Comparison of ENCODE assay signal across 18 cellular contexts in genomic region chr1:102640872-102641271, GRCh38.
A peak's percentile ranks its signal among the peaks of the same experiment; 100 is the strongest.
DNase-seq lines count a peak whose midpoint lies in the region; ATAC-seq, FAIRE-seq and TF ChIP-seq lines count a peak whose summit lies in the region.
"Had no signal": no experiment of that assay in that cellular context is flagged by ENCODE, and none has a peak within 500 bp of the region (broad histone marks: within the 10 kb centered on the region; RNA-seq: fewer than 3 reads in every experiment).

No MANE protein-coding gene starts in this region.

- no peak for TF ChIP-seq CTCF in astrocyte (IDR thresholded peaks at IDR 0.05; ENCODE audit: insufficient read depth, low read depth, low read length)

- DNase-seq in ELR (ENCODE audit: low read depth) (peak; percentile 26), NCI-H226 (peak; percentile 59), astrocyte (ENCODE audit: low read depth) (peak; percentile 12), mesenchymal stem cell (peak; percentile 16), HuH-7.5 (ENCODE audit: low spot score) (no peak)
- no peak for DNase-seq in activated naive CD8-positive, alpha-beta T cell treated with anti-CD3 and anti-CD28 coated beads for 36 hours
- DNase-seq: ACHN; Caco-2; CD4-positive, alpha-beta T cell; H9 had no signal

- no peaks in the 10 kb centered on the region for H3K79me1 ChIP-seq in mesenchymal stem cell (replicated peaks; ENCODE audit: low read length, poor library complexity, severe bottlenecking)

- WGBS in mesenchymal stem cell = 43% methylated on average over 1 of the region's 1 CpG

- no peak overlapping the region for H4K8ac ChIP-seq in mesenchymal stem cell (ENCODE audit: low read length)

- H2BK5ac ChIP-seq in mesenchymal stem cell (ENCODE audit: low read depth, low read length, poor library complexity, severe bottlenecking) = no peak overlapping the region

- H3K9ac ChIP-seq in astrocyte (ENCODE audit: low read length) = no peak overlapping the region
- H3K9ac ChIP-seq in mesenchymal stem cell (ENCODE audit: low read length) = no peak overlapping the region
- H3K9ac ChIP-seq: KMS-11 had no signal

- H3K27me3 ChIP-seq in astrocyte (ENCODE audit: insufficient read depth, low read length) (no peaks in the 10 kb centered on the region), mesenchymal stem cell (ENCODE audit: control insufficient read depth in 1 of 2, insufficient read depth in 1 of 2, low read length in 2 of 2) (no peaks in the 10 kb centered on the region)

- no peak overlapping the region for H3K4me3 Mint-ChIP-seq in astrocyte (ENCODE audit: unreplicated experiment)
- H3K4me3 Mint-ChIP-seq in activated naive CD8-positive, alpha-beta T cell treated with anti-CD3 and anti-CD28 coated beads for 36 hours = no peak overlapping the region
- H3K4me3 Mint-ChIP-seq: CD4-positive, alpha-beta T cell; H9 had no signal

- H4K91ac ChIP-seq in mesenchymal stem cell (ENCODE audit: low read length) = no peak overlapping the region

- H3K9me3 Mint-ChIP-seq in astrocyte (ENCODE audit: unreplicated experiment) = no peaks in the 10 kb centered on the region
- H3K9me3 Mint-ChIP-seq in activated naive CD8-positive, alpha-beta T cell treated with anti-CD3 and anti-CD28 coated beads for 36 hours = peaks cover 1% of the 10 kb centered on the region

- no peak for FAIRE-seq in astrocyte (lab: Jason Lieb, UNC)
- FAIRE-seq: A204.1, D721Med, GM12878, GM19239, H1 had no signal

- no peak overlapping the region for H2AK5ac ChIP-seq in mesenchymal stem cell (ENCODE audit: low read length, severe bottlenecking)

- no peaks in the 10 kb centered on the region for H3K9me3 ChIP-seq in astrocyte (ENCODE audit: insufficient read depth, low read depth, low read length)
- no peaks in the 10 kb centered on the region for H3K9me3 ChIP-seq in mesenchymal stem cell (ENCODE audit: control insufficient read depth, low read length)
- H3K9me3 ChIP-seq: Caco-2 had no signal

- H3K4me1 ChIP-seq in astrocyte (ENCODE audit: insufficient read depth, low read length) = no peaks in the 10 kb centered on the region
- no peaks in the 10 kb centered on the region for H3K4me1 ChIP-seq in mesenchymal stem cell (ENCODE audit: control insufficient read depth, insufficient read depth, low read depth, low read length)
- H3K4me1 ChIP-seq: Caco-2 had no signal

- no peak overlapping the region for H2BK120ac ChIP-seq in mesenchymal stem cell (ENCODE audit: low read depth, low read length)

- H3K23ac ChIP-seq in mesenchymal stem cell (ENCODE audit: low read length in 2 of 2) = no peak overlapping the region

- H2BK12ac ChIP-seq in mesenchymal stem cell (ENCODE audit: low read length in 2 of 2) = no peak overlapping the region

- no peak overlapping the region for H3K18ac ChIP-seq in mesenchymal stem cell (ENCODE audit: low read depth in 1 of 2, low read length in 2 of 2)

- no peaks in the 10 kb centered on the region for H4K20me1 ChIP-seq in astrocyte (ENCODE audit: insufficient read depth, low read length)

- ATAC-seq in HG03095 (IDR thresholded peaks at IDR 0.05; ENCODE audit: unreplicated experiment) = no peak
- ATAC-seq: GM12878 had no signal

- no peaks in the 10 kb centered on the region for H3K4me1 Mint-ChIP-seq in astrocyte (ENCODE audit: low read depth, unreplicated experiment)
- no peaks in the 10 kb centered on the region for H3K4me1 Mint-ChIP-seq in activated naive CD8-positive, alpha-beta T cell treated with anti-CD3 and anti-CD28 coated beads for 36 hours
- H3K4me1 Mint-ChIP-seq: H9 had no signal

- no peak overlapping the region for H2AFZ ChIP-seq in astrocyte (ENCODE audit: low read depth, low read length)
- no peak overlapping the region for H2AFZ ChIP-seq in mesenchymal stem cell (ENCODE audit: low read depth, low read length)

- H3K4me3 ChIP-seq in astrocyte (ENCODE audit: insufficient read depth, low read depth, low read length) = no peak overlapping the region
- no peak overlapping the region for H3K4me3 ChIP-seq in mesenchymal stem cell (ENCODE audit: insufficient read depth in 1 of 2, low read depth in 1 of 2, low read length in 2 of 2)
- H3K4me3 ChIP-seq: GM12878 had no signal

- no peak overlapping the region for H3K14ac ChIP-seq in mesenchymal stem cell (ENCODE audit: low read length in 2 of 2)

- H3K36me3 ChIP-seq in astrocyte (ENCODE audit: insufficient read depth, low read length) (no peaks in the 10 kb centered on the region), mesenchymal stem cell (ENCODE audit: control insufficient read depth in 1 of 2, insufficient read depth in 2 of 2, low read depth in 1 of 2, low read length in 2 of 2) (no peaks in the 10 kb centered on the region)

- no peak overlapping the region for H3K27ac Mint-ChIP-seq in astrocyte (ENCODE audit: unreplicated experiment)
- no peak overlapping the region for H3K27ac Mint-ChIP-seq in activated naive CD8-positive, alpha-beta T cell treated with anti-CD3 and anti-CD28 coated beads for 36 hours
- H3K27ac Mint-ChIP-seq: CD4-positive, alpha-beta T cell; H9 had no signal

- no peak overlapping the region for H2BK15ac ChIP-seq in mesenchymal stem cell (ENCODE audit: low read depth, poor library complexity, severe bottlenecking)

- no peak overlapping the region for H3K4me2 ChIP-seq in astrocyte (ENCODE audit: low read length)
- H3K4me2 ChIP-seq in mesenchymal stem cell (ENCODE audit: low read length, poor library complexity, severe bottlenecking) = no peak overlapping the region
- H3K4me2 ChIP-seq: KMS-11 had no signal

- no peaks in the 10 kb centered on the region for H3K27me3 Mint-ChIP-seq in astrocyte (ENCODE audit: low read depth, unreplicated experiment)
- H3K27me3 Mint-ChIP-seq in activated naive CD8-positive, alpha-beta T cell treated with anti-CD3 and anti-CD28 coated beads for 36 hours = no peaks in the 10 kb centered on the region
- H3K27me3 Mint-ChIP-seq: CD4-positive, alpha-beta T cell had no signal

- H3K27ac ChIP-seq in astrocyte (ENCODE audit: low read depth, low read length) (no peak overlapping the region), mesenchymal stem cell (ENCODE audit: low read length, poor library complexity, severe bottlenecking) (no peak overlapping the region)
- H3K27ac ChIP-seq: C4-2B, KMS-11 had no signal

- no peak overlapping the region for H3K4ac ChIP-seq in mesenchymal stem cell (ENCODE audit: low read depth in 1 of 2, low read length in 2 of 2)

- no peaks in the 10 kb centered on the region for H3K79me2 ChIP-seq in astrocyte (ENCODE audit: insufficient read depth, low read length)

- H3K36me3 Mint-ChIP-seq in astrocyte (ENCODE audit: low read depth, unreplicated experiment) = no peaks in the 10 kb centered on the region
- no peaks in the 10 kb centered on the region for H3K36me3 Mint-ChIP-seq in activated naive CD8-positive, alpha-beta T cell treated with anti-CD3 and anti-CD28 coated beads for 36 hours

Comparison
In these comparisons a context has a peak if more than half of its experiments do, and no peak if none do; other contexts are left out.
1. DNase-seq: peak in ELR (single experiment), NCI-H226 (single experiment), astrocyte (single experiment) and mesenchymal stem cell (single experiment); none in activated naive CD8-positive, alpha-beta T cell treated with anti-CD3 and anti-CD28 coated beads for 36 hours (single experiment) and HuH-7.5 (single experiment).